8 cellular contexts compared by ENCODE assay signal in genomic region chr15:40769310-40770146, GRCh38. TPM values are rescaled to one million over a fixed set of nuclear protein-coding genes. Genes with fewer than 3 reads are reported as not detected.
DNase-seq lines count a peak whose midpoint lies in the region; ATAC-seq and TF ChIP-seq lines count a peak whose summit lies in the region.

Gene C15orf62, plus strand, starts transcription at chr15:40769980. Its CDS starts 516 bp downstream, at chr15:40770496.

- H3F3A ChIP-seq in PC-9 (ENCODE audit: insufficient read depth, low read depth) = peaks cover 47% of the 10 kb centered on the region

- H3K9me2 ChIP-seq in PC-9 (ENCODE audit: insufficient read depth) = no peaks in the 10 kb centered on the region

- peaks cover 58% of the 10 kb centered on the region for H3K4me1 ChIP-seq in PC-9 (replicated peaks; ENCODE audit: insufficient read depth)

- no peak within 1 kb of the TSS for H2AFZ ChIP-seq in PC-9

- no TSS peak for BruUV-seq in PC-9 (replicated peaks; lab: Mats Ljungman, UMichigan)

- H3K4me3 ChIP-seq in PC-9 = peak within 1 kb of the TSS; percentile 41; the same call in 1 of the 2 replicates
- H3K4me3 ChIP-seq in kidney epithelial cell (ENCODE audit: low read depth, low read length) = peak within 1 kb of the TSS; percentile 1

- POLR2A ChIA-PET in PC-9 (lab: Charles Lee; ENCODE audit: unreplicated experiment) = interaction anchor here (0.6 kb wide), 3 partner anchors 17 to 85 kb away, joined by 4 to 5 read pairs (median 4); no protein-coding TSS in a partner anchor

- no peaks in the 10 kb centered on the region for H3K9me3 ChIP-seq in PC-9 (ENCODE audit: insufficient read depth, low read depth)

- H4K20me1 ChIP-seq in PC-9 (ENCODE audit: insufficient read depth) = no peaks in the 10 kb centered on the region

- TF ChIP-seq CTCF in PC-9 (conservative IDR thresholded peaks at IDR 0.05) (no peak), kidney epithelial cell (IDR thresholded peaks at IDR 0.05; ENCODE audit: insufficient read depth, low read length, poor library complexity, severe bottlenecking) (no peak)

- peak within 1 kb of the TSS; percentile 77 for H3K4me2 ChIP-seq in PC-9

- H3K79me2 ChIP-seq in PC-9 (ENCODE audit: low read depth) = no peaks in the 10 kb centered on the region

- intact Hi-C loops in PC-9 (cut with micrococcal nuclease; ENCODE audit: unreplicated experiment) = loop anchor here (1.0 to 10.0 kb wide), 5 partner anchors 14 to 175 kb away; partner anchors contain the start of genes DNAJC17, KNL1, RMDN3 and SPINT1

- peak; percentile 42 for ATAC-seq in HG03139 (IDR thresholded peaks at IDR 0.05; ENCODE audit: unreplicated experiment)

- peak within 1 kb of the TSS; percentile 83 for H3K27ac ChIP-seq in PC-9

- peak; percentile 55 for DNase-seq in NCI-H2107 treated with DMSO at 0.1 percent for 48 hours (lab: John Stamatoyannopoulos, UW; ENCODE audit: unreplicated experiment)
- DNase-seq in NCI-H2107 (lab: John Stamatoyannopoulos, UW) = no peak
- DNase-seq in PC-9 = peak; percentile 93 to 94
- peak; percentile 80 for DNase-seq in activated naive CD4-positive, alpha-beta T cell treated with anti-CD3 and anti-CD28 coated beads, Interleukin-2, amount 50 U/mL, for 16 hours
- peak; percentile 92 for DNase-seq in kidney epithelial cell (ENCODE audit: low read depth)
- peak in 2 of 3 experiments; percentile 47 to 69 for DNase-seq in stimulated activated CD4-positive, alpha-beta T cell treated with anti-CD3 and anti-CD28 coated beads, TNF-alpha, amount 100 ng/mL, for 24 hours (ENCODE audit: low read depth in 3 of 3)
- no peak for DNase-seq in NCI-H187 treated with DMSO at 0.1 percent for 48 hours (lab: John Stamatoyannopoulos, UW)

- CTCF ChIA-PET in PC-9 (lab: Charles Lee) = interaction anchor here (0.5 to 2.0 kb wide), 5 partner anchors 9 to 123 kb away, joined by 4 to 20 read pairs (median 6); no protein-coding TSS in a partner anchor

- no peaks in the 10 kb centered on the region for H3K27me3 ChIP-seq in PC-9 (ENCODE audit: insufficient read depth, low read depth)
- no peaks in the 10 kb centered on the region for H3K27me3 ChIP-seq in kidney epithelial cell (ENCODE audit: control insufficient read depth, insufficient read depth, low read length)

- no peaks in the 10 kb centered on the region for H3K36me3 ChIP-seq in PC-9 (ENCODE audit: low read depth)
- peaks cover 1% of the 10 kb centered on the region for H3K36me3 ChIP-seq in kidney epithelial cell (ENCODE audit: control insufficient read depth, insufficient read depth, low read length)

RNA-seq across cellular contexts. Expression of gene C15orf62, which starts in this region (rescaled TPM):
- 0.23 and 0.33 TPM in 2 replicates for total RNA-seq in PC-9 (2021)
- total RNA-seq in kidney epithelial cell = 1.2 and 1.4 TPM in 2 replicates

Comparison
In these comparisons a context has a peak if more than half of its experiments do, and no peak if none do; other contexts are left out.
1. DNase-seq: peak in NCI-H2107 treated with DMSO at 0.1 percent for 48 hours (single experiment), activated naive CD4-positive, alpha-beta T cell treated with anti-CD3 and anti-CD28 coated beads, Interleukin-2, amount 50 U/mL, for 16 hours (single experiment), kidney epithelial cell (single experiment) and stimulated activated CD4-positive, alpha-beta T cell treated with anti-CD3 and anti-CD28 coated beads, TNF-alpha, amount 100 ng/mL, for 24 hours (2 of 3); none in NCI-H2107 (single experiment) and NCI-H187 treated with DMSO at 0.1 percent for 48 hours (single experiment).
2. Peak in DNase-seq, H3K4me3 ChIP-seq, H3K27ac ChIP-seq and H3K4me2 ChIP-seq in PC-9; RNA of the gene not detected or under 1 TPM.